11 cellular contexts compared by ENCODE assay signal in genomic region chr6:12049165-12049564, GRCh38. TPM values are rescaled to one million over a fixed set of nuclear protein-coding genes. Genes with fewer than 3 reads are reported as not detected.
DNase-seq lines count a peak whose midpoint lies in the region; ATAC-seq, FAIRE-seq and TF ChIP-seq lines count a peak whose summit lies in the region.
"Had no signal": no experiment of that assay in that cellular context is flagged by ENCODE, and none has a peak within 500 bp of the region (broad histone marks: within the 10 kb centered on the region; RNA-seq: fewer than 3 reads in every experiment).

No MANE protein-coding gene starts in this region.

- peak overlapping the region; percentile 63 for H3K9ac ChIP-seq in GM12878 (ENCODE audit: control insufficient read depth, insufficient read depth, low read length)

- no peak for TF ChIP-seq RAD21 in GM12878 (IDR thresholded peaks at IDR 0.05; ENCODE audit: insufficient read depth, low read depth, low read length)

- 1% methylated on average over 7 of the region's 7 CpGs for WGBS in GM12878 (ENCODE audit: insufficient coverage, insufficient replicate concordance, low lambda C conversion rate, missing lambda C conversion rate)

- POLR2A ChIA-PET in GM12878 (lab: Charles Lee) = interaction anchor here (0.9 to 1.9 kb wide), 3 partner anchors 12 to 70 kb away, joined by 3 to 12 read pairs (median 3); no protein-coding TSS in a partner anchor

- in situ Hi-C loops in GM12878 (cut with MboI) = no loop called here
- in situ Hi-C loops in KBM-7 (cut with MboI; ENCODE audit: low pct_unique_long_range_greater_than_20kb, low sequenced_read_pairs) = no loop called here

- H3K9me3 ChIP-seq in GM12878 (replicated peaks; ENCODE audit: control insufficient read depth, insufficient read depth, low read length) = no peaks in the 10 kb centered on the region; the same call in 2 of the 3 replicates
- H3K9me3 ChIP-seq: colonic mucosa had no signal

- TF ChIP-seq POLR2A in GM12892 (IDR thresholded peaks at IDR 0.05; ENCODE audit: low read depth, low read length) (peak; percentile 64; the same call in 1 of the 2 replicates), GM12878 (IDR thresholded peaks at IDR 0.05; ENCODE audit: low read depth, low read length) (peak; percentile 60)

- CTCF ChIA-PET in GM12878 (lab: Yijun Ruan, JAX) = interaction anchor here (1.2 to 1.6 kb wide), 3 partner anchors 36 to 393 kb away, joined by 3 to 4 read pairs (median 3); no protein-coding TSS in a partner anchor

- H3K79me2 ChIP-seq in GM12878 (ENCODE audit: control insufficient read depth, insufficient read depth, low read length) = peaks cover 82% of the 10 kb centered on the region

- no peaks in the 10 kb centered on the region for H3K27me3 ChIP-seq in GM12878 (replicated peaks in 1 of 2; ENCODE audit: control insufficient read depth in 2 of 2, insufficient read depth in 2 of 2, low read length in 1 of 2)
- H3K27me3 ChIP-seq: colonic mucosa had no signal

- no peak for TF ChIP-seq CTCF in GM12878 (IDR thresholded peaks at IDR 0.05 in 2 of 3, conservative IDR thresholded peaks at IDR 0.05 in 1 of 3; ENCODE audit: control insufficient read depth in 2 of 3, extremely low read depth in 1 of 3, insufficient read depth in 1 of 3, low read depth in 3 of 3, low read length in 3 of 3)

- peak; percentile 64 for FAIRE-seq in GM12892 (lab: Jason Lieb, UNC)
- no peak for FAIRE-seq in GM12878 (lab: Jason Lieb, UNC)

- peak; percentile 59 to 62; a peak in 1 of 4 replicates for TF ChIP-seq EP300 in GM12878 (IDR thresholded peaks at IDR 0.05; ENCODE audit: borderline replicate concordance in 1 of 2, control insufficient read depth in 1 of 2, low read depth in 2 of 2, low read length in 2 of 2)

- H3K36me3 ChIP-seq in GM12878 (ENCODE audit: control insufficient read depth in 2 of 2, insufficient read depth in 2 of 2, low read length in 1 of 2) = no peaks in the 10 kb centered on the region; a peak in 1 of 4 replicates
- H3K36me3 ChIP-seq: colonic mucosa had no signal

- no peaks in the 10 kb centered on the region for H4K20me1 ChIP-seq in GM12878 (ENCODE audit: control insufficient read depth, insufficient read depth)

- H3K4me3 ChIP-seq in GM12878 = peak overlapping the region; percentile 26
- H3K4me3 ChIP-seq: colonic mucosa had no signal

- H2AFZ ChIP-seq in GM12878 (ENCODE audit: control insufficient read depth, low read depth, low read length) = no peak overlapping the region; the same call in 1 of the 2 replicates

- no TSS peak for BruUV-seq in GM12878 (replicated peaks; lab: Mats Ljungman, UMichigan)

- SMC1A ChIA-PET in GM12878 (lab: Charles Lee; ENCODE audit: uncharacterized antibody, unreplicated experiment) = interaction anchor here (0.8 to 2.2 kb wide), 14 partner anchors 10 to 394 kb away, joined by 3 to 13 read pairs (median 4); no protein-coding TSS in a partner anchor

- no peak for DNase-seq in GM12892 (ENCODE audit: insufficient read length)
- DNase-seq in GM12878 (ENCODE audit: low read depth, low spot score) = no peak
- DNase-seq in UCSD-AML1 (lab: John Stamatoyannopoulos, UW; ENCODE audit: unreplicated experiment) = no peak
- DNase-seq in KBM-7 = no peak
- no peak for DNase-seq in left ventricle myocardium superior
- DNase-seq in stimulated activated CD4-positive, alpha-beta T cell treated with anti-CD3 and anti-CD28 coated beads, Interleukin-15, amount 100 ng/mL, for 24 hours = no peak
- DNase-seq: colonic mucosa; DMS 273 treated with DMSO at 0.1 percent for 48 hours; stimulated activated naive CD4-positive, alpha-beta T cell treated with Interleukin-2 at 50 U/mL for 16 hours had no signal

- intact Hi-C loops in GM12878 (cut with micrococcal nuclease; ENCODE audit: unreplicated experiment) = loop anchor here (1.0 kb wide), 1 partner anchor 36 kb away; no protein-coding TSS in a partner anchor
- intact Hi-C loops in left ventricle myocardium superior (cut with micrococcal nuclease) = no loop called here

- H3K4me2 ChIP-seq in GM12878 (ENCODE audit: control insufficient read depth, insufficient read depth) = peak overlapping the region; percentile 58

- H3K4me1 ChIP-seq in GM12878 (ENCODE audit: control insufficient read depth, insufficient read depth, low read length) = peaks cover 55% of the 10 kb centered on the region
- H3K4me1 ChIP-seq: colonic mucosa had no signal

- peak; percentile 39 for ATAC-seq in GM19395 (IDR thresholded peaks at IDR 0.05; ENCODE audit: unreplicated experiment)
- peak; percentile 42 for ATAC-seq in HG03139 (IDR thresholded peaks at IDR 0.05; ENCODE audit: unreplicated experiment)
- peak; percentile 61 for ATAC-seq in GM12878
- no peak for ATAC-seq in left ventricle myocardium superior

- RAD21 ChIA-PET in GM12878 (lab: Charles Lee; ENCODE audit: unreplicated experiment) = interaction anchor here (0.7 to 2.2 kb wide), 8 partner anchors 14 to 392 kb away, joined by 3 to 9 read pairs (median 6); no protein-coding TSS in a partner anchor

- peak overlapping the region; percentile 95 for H3K27ac ChIP-seq in GM12878 (ENCODE audit: control insufficient read depth, insufficient read depth)
- H3K27ac ChIP-seq: colonic mucosa had no signal

TF ChIP-seq in GM12878, 131 proteins besides CTCF, POLR2A, EP300 and RAD21 (continues in another document):
- TF ChIP-seq ZNF217 (IDR thresholded peaks at IDR 0.05) = no peak
- TF ChIP-seq RCOR1 (conservative IDR thresholded peaks at IDR 0.05; ENCODE audit: low read depth, low read length) = no peak
- 0 out of 2 replicates have a peak, but pooled peaks have one; percentile 35 for TF ChIP-seq MTA2 (IDR thresholded peaks at IDR 0.05; ENCODE audit: low read depth)
- no peak for TF ChIP-seq LARP7 (IDR thresholded peaks at IDR 0.05)
- TF ChIP-seq ZNF622 (IDR thresholded peaks at IDR 0.05) = no peak
- no peak for TF ChIP-seq WRNIP1 (IDR thresholded peaks at IDR 0.05; ENCODE audit: borderline replicate concordance, low read depth, low read length)
- no peak for TF ChIP-seq KLF5 (IDR thresholded peaks at IDR 0.05; ENCODE audit: partially characterized antibody)
- peak; percentile 33 to 54; a peak in 2 of 4 replicates for TF ChIP-seq IKZF2 (IDR thresholded peaks at IDR 0.05)
- TF ChIP-seq IRF4 (IDR thresholded peaks at IDR 0.05; ENCODE audit: low read depth, low read length) = 0 out of 2 replicates have a peak, but pooled peaks have one; percentile 16
- no peak for TF ChIP-seq ZNF274 (IDR thresholded peaks at IDR 0.05; ENCODE audit: insufficient read depth, insufficient read length)
- TF ChIP-seq SPI1 (IDR thresholded peaks at IDR 0.05; ENCODE audit: borderline replicate concordance, insufficient read depth, low read depth, low read length) = peak; percentile 82
- no peak for TF ChIP-seq ATF2 (IDR thresholded peaks at IDR 0.05; ENCODE audit: low read length)
- TF ChIP-seq NFXL1 (IDR thresholded peaks at IDR 0.05; ENCODE audit: borderline replicate concordance) = no peak
- no peak for TF ChIP-seq SMC3 (IDR thresholded peaks at IDR 0.05; ENCODE audit: borderline replicate concordance, low read length)
- TF ChIP-seq CHD4 (IDR thresholded peaks at IDR 0.05) = no peak
- peak; percentile 75 for TF ChIP-seq MEF2B (IDR thresholded peaks at IDR 0.05; ENCODE audit: partially characterized antibody, poor library complexity, severe bottlenecking)
- TF ChIP-seq PML (IDR thresholded peaks at IDR 0.05; ENCODE audit: low read length) = no peak

RNA-seq across cellular contexts. Expression of gene HIVEP1, which starts 37.1 kb away (rescaled TPM):
- 19.0 TPM for polyA plus RNA-seq in GM12892 (2012; ENCODE audit: missing spikeins)
- total RNA-seq in GM12878 (2013; cell fraction: nucleolus; rRNA removed) = 251 and 262 TPM in 2 replicates
- 32.2 and 33.7 TPM in 2 replicates for total RNA-seq in GM12878 (2014; rRNA removed)
- 37.0 and 39.1 TPM in 2 replicates for total RNA-seq in GM12878 (2014; rRNA removed; fragmentation: Illumina TruSeq; extraction: Trizol)
- 37.5 and 37.7 TPM in 2 replicates for total RNA-seq in GM12878 (2021)
- 14.0 TPM for polyA plus RNA-seq in GM12878 (2011; ENCODE audit: low read depth)
- polyA plus RNA-seq in GM12878 (2011; rRNA removed) = 13.6 and 19.7 TPM in 2 replicates
- polyA plus RNA-seq in GM12878 (2011; cell fraction: cytosol; rRNA removed) = 23.6 and 25.1 TPM in 2 replicates
- 36.9 and 47.3 TPM in 2 replicates for polyA plus RNA-seq in GM12878 (2011; cell fraction: nucleus; rRNA removed)
- polyA plus RNA-seq in GM12878 (2012) = 14.9 and 17.9 TPM in 2 replicates
- 31.1 and 40.9 TPM in 2 replicates for polyA plus RNA-seq in GM12878 (2014; fragmentation: Illumina TruSeq; extraction: Trizol)
- 1 to 10 TPM; 4.3 to 6.7 TPM for polyA plus RNA-seq in GM12878 (2014; fragmentation: Nextera tagmentation; extraction: Ambion mirVana)
- polyA plus RNA-seq in GM12878 (2014; rRNA removed) = 22.5 and 23.5 TPM in 2 replicates
- 10 to 100 TPM; 11.9 to 13.2 TPM for polyA plus RNA-seq in GM12878 (2016; fragmentation: Nextera tagmentation; extraction: Ambion mirVana)
- polyA minus RNA-seq in GM12878 (2011; rRNA and poly(A)+ RNA removed) = 71.2 and 77.4 TPM in 2 replicates
- polyA minus RNA-seq in GM12878 (2011; cell fraction: cytosol; rRNA and poly(A)+ RNA removed) = 17.7 and 17.9 TPM in 2 replicates
- 62.4 and 93.5 TPM in 2 replicates for polyA minus RNA-seq in GM12878 (2011; cell fraction: nucleus; rRNA and poly(A)+ RNA removed)
- 13.4 TPM for total RNA-seq in left ventricle myocardium superior
